In genomic region chr7:156503195-156503594, GRCh38 we compare ENCODE assay signal across 19 cellular contexts.
"Had no signal": no experiment of that assay in that cellular context is flagged by ENCODE, and none has a peak within 500 bp of the region (broad histone marks: within the 10 kb centered on the region; RNA-seq: fewer than 3 reads in every experiment).

No MANE protein-coding gene starts in this region.

- H3K27me3 ChIP-seq: adrenal gland, cardiac muscle cell, dorsolateral prefrontal cortex, left lung, right atrium auricular region, thyroid gland had no signal

- H3K4me1 Mint-ChIP-seq: activated CD4-positive, alpha-beta memory T cell treated with anti-CD3 and anti-CD28 coated beads, Interleukin-2, amount 10 ng/mL, durations not matched to agents 7 days and 5 days; activated naive CD4-positive, alpha-beta T cell treated with anti-CD3 and anti-CD28 coated beads, Interleukin-2, amount 50 U/mL, for 24 hours; natural killer cell; stimulated activated naive B cell treated with anti-CD40 and anti-IgM and Interleukin-4, amounts not matched to agents 10 μg/mL and 1 μg/mL and 100 μg/mL, for 72 hours had no signal

- H3K36me3 ChIP-seq: adrenal gland, cardiac muscle cell, left lung, right atrium auricular region, thyroid gland had no signal

- ATAC-seq: esophagus mucosa; left lung; natural killer cell; stimulated activated naive B cell treated with anti-CD40 and anti-IgM and Interleukin-4, amounts not matched to agents 10 μg/mL and 1 μg/mL and 100 μg/mL, for 72 hours had no signal

- H3K9me3 Mint-ChIP-seq: natural killer cell had no signal

- H3K27me3 Mint-ChIP-seq: activated CD4-positive, alpha-beta memory T cell treated with anti-CD3 and anti-CD28 coated beads, Interleukin-2, amount 10 ng/mL, durations not matched to agents 7 days and 5 days had no signal

- H3K4me3 Mint-ChIP-seq: activated CD4-positive, alpha-beta memory T cell treated with anti-CD3 and anti-CD28 coated beads, Interleukin-2, amount 10 ng/mL, durations not matched to agents 7 days and 5 days; activated naive CD4-positive, alpha-beta T cell treated with anti-CD3 and anti-CD28 coated beads, Interleukin-2, amount 50 U/mL, for 24 hours; activated T-cell treated with anti-CD3 and anti-CD28 coated beads, Interleukin-2, amount 50 U/mL, for 24 hours; natural killer cell; stimulated activated naive B cell treated with anti-CD40 and anti-IgM and Interleukin-4, amounts not matched to agents 10 μg/mL and 1 μg/mL and 100 μg/mL, for 72 hours had no signal

- DNase-seq: activated CD4-positive, alpha-beta memory T cell treated with anti-CD3 and anti-CD28 coated beads, Interleukin-2, amount 10 ng/mL, durations not matched to agents 7 days and 5 days; activated effector memory CD4-positive, alpha-beta T cell treated with Interleukin-2 at 50 U/mL for 16 hours; activated T-cell treated with anti-CD3 and anti-CD28 coated beads, Interleukin-2, amount 50 U/mL, for 24 hours; adrenal gland; dorsolateral prefrontal cortex; islet precursor cell; left lung; natural killer cell; occipital lobe; stimulated activated CD4-positive, alpha-beta T cell treated with anti-CD3 and anti-CD28 coated beads, Interleukin-15, amount 100 ng/mL, for 24 hours; stimulated activated CD4-positive, alpha-beta T cell treated with anti-CD3 and anti-CD28 coated beads, Interleukin-4, amount 100 ng/mL, for 1 hour; stimulated activated naive B cell treated with anti-CD40 and anti-IgM and Interleukin-4, amounts not matched to agents 10 μg/mL and 1 μg/mL and 100 μg/mL, for 72 hours had no signal

- H3K27ac Mint-ChIP-seq: activated CD4-positive, alpha-beta memory T cell treated with anti-CD3 and anti-CD28 coated beads, Interleukin-2, amount 10 ng/mL, durations not matched to agents 7 days and 5 days; activated naive CD4-positive, alpha-beta T cell treated with anti-CD3 and anti-CD28 coated beads, Interleukin-2, amount 50 U/mL, for 24 hours; activated T-cell treated with anti-CD3 and anti-CD28 coated beads, Interleukin-2, amount 50 U/mL, for 24 hours; natural killer cell; stimulated activated naive B cell treated with anti-CD40 and anti-IgM and Interleukin-4, amounts not matched to agents 10 μg/mL and 1 μg/mL and 100 μg/mL, for 72 hours had no signal

- H3K36me3 Mint-ChIP-seq: natural killer cell; stimulated activated naive B cell treated with anti-CD40 and anti-IgM and Interleukin-4, amounts not matched to agents 10 μg/mL and 1 μg/mL and 100 μg/mL, for 72 hours had no signal

- H3K4me3 ChIP-seq: adrenal gland, cardiac muscle cell, dorsolateral prefrontal cortex, left lung, right atrium auricular region, skin epidermis, thyroid gland had no signal

- FAIRE-seq: urothelium cell line had no signal

- H3K4me1 ChIP-seq: adrenal gland, left lung, right atrium auricular region had no signal

- H3K27ac ChIP-seq: adrenal gland, cardiac muscle cell, dorsolateral prefrontal cortex, left lung, right atrium auricular region, skin epidermis had no signal

- H3K9me3 ChIP-seq: adrenal gland, thyroid gland had no signal
